8 cellular contexts compared by ENCODE assay signal in genomic region chr5:61313960-61314681, GRCh38. TPM values are rescaled to one million over a fixed set of nuclear protein-coding genes. Genes with fewer than 3 reads are reported as not detected.
DNase-seq lines count a peak whose midpoint lies in the region; ATAC-seq and TF ChIP-seq lines count a peak whose summit lies in the region.

No MANE protein-coding gene starts in this region.

- 57% methylated on average over 1 of the region's 1 CpG for WGBS in right lobe of liver (ENCODE audit: insufficient coverage, low coverage, low lambda C conversion rate, missing lambda C conversion rate)

- no peak for TF ChIP-seq CTCF in right lobe of liver (IDR thresholded peaks at IDR 0.05)

- ATAC-seq in right lobe of liver = peak; percentile 31 to 84 (median 49)
- ATAC-seq in GM18868 (IDR thresholded peaks at IDR 0.05; ENCODE audit: unreplicated experiment) = no peak
- ATAC-seq in GM21737 (IDR thresholded peaks at IDR 0.05; ENCODE audit: unreplicated experiment) = no peak
- no peak for ATAC-seq in HG02938 (IDR thresholded peaks at IDR 0.05; ENCODE audit: unreplicated experiment)

- no peaks in the 10 kb centered on the region for H3K4me1 ChIP-seq in right lobe of liver

- no peaks in the 10 kb centered on the region for H3K27me3 ChIP-seq in right lobe of liver

- TF ChIP-seq POLR2A in right lobe of liver (IDR thresholded peaks at IDR 0.05) = no peak

- no peaks in the 10 kb centered on the region for H3K9me3 ChIP-seq in right lobe of liver

- no peaks in the 10 kb centered on the region for H3K36me3 ChIP-seq in right lobe of liver

- no peak overlapping the region for H3K4me3 ChIP-seq in right lobe of liver

- peak; percentile 79 for DNase-seq in AG20443 (ENCODE audit: low spot score)
- peak; percentile 99 for DNase-seq in HT1080 (ENCODE audit: low read depth)
- DNase-seq in amniotic stem cell (lab: John Stamatoyannopoulos, UW) = peak; percentile 66
- no peak for DNase-seq in right lobe of liver
- DNase-seq in activated CD4-positive, CD25-positive, alpha-beta regulatory T cell (lab: John Stamatoyannopoulos, UW) = no peak

- no peak overlapping the region for H3K27ac ChIP-seq in right lobe of liver

- intact Hi-C loops in right lobe of liver (cut with DNase I) = no loop called here

RNA-seq across cellular contexts. Expression of gene ZSWIM6, which starts 17.9 kb away (rescaled TPM):
- total RNA-seq in HT1080 (2014; rRNA removed; shearing (Covaris generic)) = 5.2 and 6.8 TPM in 2 replicates
- polyA plus RNA-seq in HT1080 (2015; cell fraction: cytosol; rRNA removed) = 12.1 and 15.3 TPM in 2 replicates
- 44.6 and 48.6 TPM in 2 replicates for polyA plus RNA-seq in HT1080 (2015; cell fraction: nucleus; rRNA removed)
- 1 to 10 TPM; 2.8 to 7.2 (median 4.1) TPM for total RNA-seq in right lobe of liver

Comparison
In these comparisons a context has a peak if more than half of its experiments do, and no peak if none do; other contexts are left out.
1. DNase-seq: peak in AG20443 (single experiment), HT1080 (single experiment) and amniotic stem cell (single experiment); none in right lobe of liver (0 of 3) and activated CD4-positive, CD25-positive, alpha-beta regulatory T cell (0 of 4).
2. ATAC-seq: peak in right lobe of liver (4 of 4); none in GM18868 (single experiment), GM21737 (single experiment) and HG02938 (single experiment).